2 cellular contexts compared by ENCODE assay signal in the genomic region with DNA sequence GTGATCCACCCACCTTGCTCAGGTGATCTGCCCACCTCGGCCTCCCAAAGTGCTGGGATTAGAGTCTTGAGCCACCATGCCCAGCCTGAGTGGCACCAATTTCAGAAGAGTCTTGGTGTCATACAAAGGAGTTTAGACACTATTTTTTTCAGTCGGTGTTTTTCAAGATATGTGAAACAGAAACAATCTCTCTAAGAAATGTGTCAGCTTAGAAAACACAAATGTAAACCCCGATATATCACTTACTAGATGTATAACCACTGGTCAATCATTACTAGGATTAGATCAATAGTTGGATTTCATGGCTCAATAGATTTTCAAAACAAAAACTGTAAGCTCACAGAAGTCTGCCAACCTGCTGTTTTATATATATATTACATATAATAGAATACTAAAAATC.
TF ChIP-seq lines count a peak whose summit lies in the region.

No MANE protein-coding gene starts in this region.

TF ChIP-seq in GM12878, 131 proteins besides CTCF, POLR2A, EP300 and RAD21 (continued from another document):
- TF ChIP-seq HSF1 (IDR thresholded peaks at IDR 0.05; ENCODE audit: low read depth, low read length): no peak
- TF ChIP-seq ZNF622 (IDR thresholded peaks at IDR 0.05): no peak
- no peak for TF ChIP-seq HDAC6 (IDR thresholded peaks at IDR 0.05; ENCODE audit: unreplicated experiment)
- no peak for TF ChIP-seq EGR1 (IDR thresholded peaks at IDR 0.05; ENCODE audit: borderline replicate concordance in 1 of 2, low read depth in 2 of 2, low read length in 2 of 2)
- TF ChIP-seq RBBP5 (conservative IDR thresholded peaks at IDR 0.05): no peak
- no peak for TF ChIP-seq YY1 (IDR thresholded peaks at IDR 0.05; ENCODE audit: low read depth, low read length)
- no peak for TF ChIP-seq ZBTB11 (CRISPR knock-in tag; IDR thresholded peaks at IDR 0.05)
- no peak for TF ChIP-seq BRCA1 (IDR thresholded peaks at IDR 0.05; ENCODE audit: low read depth, low read length)

TF ChIP-seq in WTC11, 78 proteins besides CTCF, POLR2A, EP300 and RAD21 (continued from another document):
- TF ChIP-seq FOXP4 (CRISPR knock-in tag; IDR thresholded peaks at IDR 0.05): no peak
- no peak for TF ChIP-seq ZNF138 (CRISPR knock-in tag; conservative IDR thresholded peaks at IDR 0.05)
- no peak for TF ChIP-seq SMAD4 (CRISPR knock-in tag; IDR thresholded peaks at IDR 0.05)
